ENCODE assay signal across 1 cellular context in the genomic region with DNA sequence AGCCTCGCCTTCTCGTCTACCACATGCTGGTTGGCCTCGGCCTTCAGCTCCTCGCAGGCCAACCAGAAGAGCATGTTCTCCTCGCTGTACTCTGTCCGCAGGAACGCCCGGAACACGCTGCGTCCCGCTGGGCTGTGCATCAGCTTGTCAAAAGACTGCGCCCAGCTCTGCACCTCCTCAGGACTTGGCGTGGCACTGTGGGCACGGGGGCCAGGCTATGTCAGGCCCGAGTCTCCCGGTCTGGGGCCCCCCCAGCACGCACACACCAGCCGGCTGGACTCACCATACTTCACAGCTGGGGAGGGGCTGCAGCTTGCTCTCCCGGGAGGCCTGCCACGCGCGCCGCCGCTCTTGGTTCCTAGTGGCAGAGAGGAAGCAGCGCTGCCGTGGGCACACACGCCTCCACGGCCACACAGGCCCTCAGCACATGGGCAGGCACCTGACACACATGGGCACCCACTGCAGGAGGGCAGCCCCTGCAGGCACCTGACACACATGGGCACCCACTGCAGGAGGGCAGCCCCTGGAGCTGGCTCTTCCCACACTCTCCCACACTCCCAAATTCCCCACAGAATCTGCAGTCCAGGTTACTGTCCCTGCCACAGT.
TF ChIP-seq lines count a peak whose summit lies in the region.

No MANE protein-coding gene starts in this region.

TF ChIP-seq in IMR-90, 13 proteins besides CTCF, POLR2A, EP300 and RAD21:
- TF ChIP-seq SMC3 (IDR thresholded peaks at IDR 0.05; ENCODE audit: low read depth, low read length) (no peak), MAFK (IDR thresholded peaks at IDR 0.05; ENCODE audit: low read depth, low read length) (no peak), RFX5 (IDR thresholded peaks at IDR 0.05; ENCODE audit: low read depth, low read length) (no peak), MAZ (IDR thresholded peaks at IDR 0.05; ENCODE audit: borderline replicate concordance, low read depth, low read length) (no peak), FOS (IDR thresholded peaks at IDR 0.05; ENCODE audit: low read depth, low read length) (no peak), CEBPB (IDR thresholded peaks at IDR 0.05; ENCODE audit: low read depth, low read length) (no peak), RCOR1 (IDR thresholded peaks at IDR 0.05; ENCODE audit: insufficient replicate concordance, low read length) (no peak)
- TF ChIP-seq, protein P1, sequence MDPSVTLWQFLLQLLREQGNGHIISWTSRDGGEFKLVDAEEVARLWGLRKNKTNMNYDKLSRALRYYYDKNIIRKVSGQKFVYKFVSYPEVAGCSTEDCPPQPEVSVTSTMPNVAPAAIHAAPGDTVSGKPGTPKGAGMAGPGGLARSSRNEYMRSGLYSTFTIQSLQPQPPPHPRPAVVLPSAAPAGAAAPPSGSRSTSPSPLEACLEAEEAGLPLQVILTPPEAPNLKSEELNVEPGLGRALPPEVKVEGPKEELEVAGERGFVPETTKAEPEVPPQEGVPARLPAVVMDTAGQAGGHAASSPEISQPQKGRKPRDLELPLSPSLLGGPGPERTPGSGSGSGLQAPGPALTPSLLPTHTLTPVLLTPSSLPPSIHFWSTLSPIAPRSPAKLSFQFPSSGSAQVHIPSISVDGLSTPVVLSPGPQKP (IDR thresholded peaks at IDR 0.05; ENCODE audit: borderline replicate concordance, low read depth, low read length): no peak
